Comparison of ENCODE assay signal across 8 cellular contexts in genomic region chr5:159099049-159099760, GRCh38. TPM values are rescaled to one million over a fixed set of nuclear protein-coding genes. Genes with fewer than 3 reads are reported as not detected.
A peak's percentile ranks its signal among the peaks of the same experiment; 100 is the strongest.
DNase-seq lines count a peak whose midpoint lies in the region; ATAC-seq and TF ChIP-seq lines count a peak whose summit lies in the region.

No MANE protein-coding gene starts in this region.

- H3K4me2 ChIP-seq in skeletal muscle satellite cell (ENCODE audit: low read length), result peak overlapping the region; percentile 91

- H3K36me3 ChIP-seq in SJSA1, result 0 out of 2 replicates have a peak, but pooled peaks cover 2% of the 10 kb centered on the region
- no peaks in the 10 kb centered on the region for H3K36me3 ChIP-seq in iPS-15b (ENCODE audit: control insufficient read depth, insufficient read depth, low read length)
- no peaks in the 10 kb centered on the region for H3K36me3 ChIP-seq in skeletal muscle satellite cell (ENCODE audit: insufficient read depth, low read length)

- TF ChIP-seq CTCF in astrocyte of the spinal cord (IDR thresholded peaks at IDR 0.05; ENCODE audit: low read depth, low read length), result no peak

- DNase-seq in stimulated activated CD4-positive, alpha-beta T cell treated with anti-CD3 and anti-CD28 coated beads, Interleukin-15, amount 100 ng/mL, for 24 hours, result peak; percentile 69
- no peak for DNase-seq in stimulated activated CD4-positive, alpha-beta T cell treated with anti-CD3 and anti-CD28 coated beads, Interleukin-12 subunit alpha, Interleukin-12 subunit beta, amount 100 ng/mL, for 4 hours
- DNase-seq in SJSA1 (ENCODE audit: low read depth in 1 of 2, low spot score in 2 of 2), result peak; percentile 68 to 77
- peak; percentile 67 for DNase-seq in astrocyte of the spinal cord (ENCODE audit: low read depth, low spot score)

- in situ Hi-C loops in astrocyte of the spinal cord (cut with HindIII; ENCODE audit: low sequenced_read_pairs), result no loop called here

- H3K27ac ChIP-seq in SJSA1, result peak overlapping the region; percentile 62

- H3K9ac ChIP-seq in iPS-15b (ENCODE audit: low read depth, low read length) (no peak overlapping the region), skeletal muscle satellite cell (ENCODE audit: low read depth, low read length) (peak overlapping the region; percentile 88)

- H3K9me3 ChIP-seq in SJSA1 (replicated peaks), result peaks cover 3% of the 10 kb centered on the region; the same call in 1 of the 2 replicates
- H3K9me3 ChIP-seq in iPS-15b (ENCODE audit: control insufficient read depth, insufficient read depth, low read length), result no peaks in the 10 kb centered on the region
- H3K9me3 ChIP-seq in skeletal muscle satellite cell (replicated peaks; ENCODE audit: low read length), result no peaks in the 10 kb centered on the region

- peak; percentile 27 for ATAC-seq in HG03439 (IDR thresholded peaks at IDR 0.05; ENCODE audit: unreplicated experiment)
- ATAC-seq in HG02981 (IDR thresholded peaks at IDR 0.05; ENCODE audit: unreplicated experiment), result no peak

- peaks cover 41% of the 10 kb centered on the region for H3K4me1 ChIP-seq in SJSA1 (replicated peaks)
- H3K4me1 ChIP-seq in iPS-15b (ENCODE audit: control insufficient read depth, insufficient read depth, low read length), result peaks cover 6% of the 10 kb centered on the region
- peaks cover 34% of the 10 kb centered on the region for H3K4me1 ChIP-seq in skeletal muscle satellite cell (ENCODE audit: control insufficient read depth, insufficient read depth, low read length)

- H3K4me3 ChIP-seq in SJSA1, result peak overlapping the region; percentile 80
- H3K4me3 ChIP-seq in astrocyte of the spinal cord (ENCODE audit: low read depth, low read length), result peak overlapping the region; percentile 53
- H3K4me3 ChIP-seq in iPS-15b (ENCODE audit: low read depth, low read length), result peak overlapping the region; percentile 30
- H3K4me3 ChIP-seq in skeletal muscle satellite cell (ENCODE audit: low read length), result peak overlapping the region; percentile 76

- no peaks in the 10 kb centered on the region for H3K27me3 ChIP-seq in SJSA1 (replicated peaks)
- H3K27me3 ChIP-seq in iPS-15b (ENCODE audit: control insufficient read depth, insufficient read depth, low read length), result peaks cover 90% of the 10 kb centered on the region
- peaks cover 13% of the 10 kb centered on the region for H3K27me3 ChIP-seq in skeletal muscle satellite cell (ENCODE audit: control insufficient read depth, insufficient read depth, low read length)

RNA-seq across cellular contexts. Expression of gene EBF1, which starts 0.5 kb away (rescaled TPM):
- 8.5 and 12.7 TPM in 2 replicates for total RNA-seq in SJSA1 (2014; rRNA removed; shearing (Covaris generic))
- total RNA-seq in skeletal muscle satellite cell (2012; rRNA removed), result 20.0 and 21.2 TPM in 2 replicates

Comparison
In these comparisons a context has a peak if more than half of its experiments do, and no peak if none do; other contexts are left out.
1. H3K4me3 ChIP-seq: peak in every context shown above with its lines; median percentile 80 in SJSA1; 76 in skeletal muscle satellite cell; 53 in astrocyte of the spinal cord; 30 in iPS-15b.